In genomic region chr16:1973461-1974156, GRCh38 we compare ENCODE assay signal across 18 cellular contexts. TPM values are rescaled to one million over a fixed set of nuclear protein-coding genes. Genes with fewer than 3 reads are reported as not detected.
DNase-seq lines count a peak whose midpoint lies in the region; ATAC-seq and TF ChIP-seq lines count a peak whose summit lies in the region.
"Had no signal": no experiment of that assay in that cellular context is flagged by ENCODE, and none has a peak within 500 bp of the region (broad histone marks: within the 10 kb centered on the region; RNA-seq: fewer than 3 reads in every experiment).

No MANE protein-coding gene starts in this region.

- peaks cover 4% of the 10 kb centered on the region for H3F3A ChIP-seq in SK-N-SH (replicated peaks; ENCODE audit: insufficient read depth)

- peaks cover 29% of the 10 kb centered on the region for H3K79me2 ChIP-seq in SK-N-SH (ENCODE audit: insufficient read depth)

- DNase-seq in SK-N-SH: no peak
- no peak for DNase-seq in HFFc6
- no peak for DNase-seq in activated T-helper 2 cell treated with anti-CD3 and anti-CD28 coated beads, Interferon-gamma antibody, Interleukin-2, Interleukin-4, amounts not matched to agents 10 μg/mL and 5 μg/mL and 100 μg/mL, durations not matched to agents 14 hours and 24 hours and 36 hours (ENCODE audit: low spot score)
- no peak for DNase-seq in NCI-H345 treated with DMSO at 0.1 percent for 48 hours (lab: John Stamatoyannopoulos, UW; ENCODE audit: unreplicated experiment)
- no peak for DNase-seq in cerebellar cortex (ENCODE audit: low spot score)
- no peak for DNase-seq in stimulated activated naive CD4-positive, alpha-beta T cell (lab: John Stamatoyannopoulos, UW)
- DNase-seq: 8988T; activated B cell treated with CpG ODN at 0.5 μM for 24 hours; central memory CD4-positive, alpha-beta T cell; heart left ventricle; left ventricle myocardium superior; NCI-H146; NCI-H774; tibial artery had no signal

- no peaks in the 10 kb centered on the region for H3K27me3 ChIP-seq in SK-N-SH (ENCODE audit: insufficient read depth)

- TF ChIP-seq RAD21 in SK-N-SH (IDR thresholded peaks at IDR 0.05; ENCODE audit: low read length): no peak

- TF ChIP-seq CTCF in SK-N-SH (IDR thresholded peaks at IDR 0.05): no peak
- TF ChIP-seq CTCF in HFFc6 (IDR thresholded peaks at IDR 0.05): no peak
- no peak for TF ChIP-seq CTCF in nephron (IDR thresholded peaks at IDR 0.05; ENCODE audit: unreplicated experiment in 3 of 3)

- no peak for TF ChIP-seq EP300 in SK-N-SH (IDR thresholded peaks at IDR 0.05; ENCODE audit: borderline replicate concordance in 1 of 2, low read depth in 1 of 2, low read length in 1 of 2)

- H3K4me2 ChIP-seq in SK-N-SH: 0 out of 2 replicates have a peak overlapping the region, but pooled peaks have one; percentile 87

- H3K4me3 ChIP-seq in SK-N-SH (ENCODE audit: low read depth in 2 of 2, low read length in 1 of 2): no peak overlapping the region

- CTCF ChIA-PET in SK-N-SH (lab: Yijun Ruan, JAX): no interaction called here

- peaks cover 7% of the 10 kb centered on the region for H3K36me3 Mint-ChIP-seq in HFFc6 (ENCODE audit: low read depth)
- peaks cover 22% of the 10 kb centered on the region for H3K36me3 Mint-ChIP-seq in activated T-helper 2 cell treated with anti-CD3 and anti-CD28 coated beads, Interferon-gamma antibody, Interleukin-2, Interleukin-4, amounts not matched to agents 10 μg/mL and 5 μg/mL and 100 μg/mL, durations not matched to agents 14 hours and 24 hours and 36 hours (ENCODE audit: low read depth)
- peaks cover 3% of the 10 kb centered on the region for H3K36me3 Mint-ChIP-seq in nephron (ENCODE audit: low read depth)

- POLR2A ChIA-PET in SK-N-SH (lab: Yijun Ruan, JAX): no interaction called here

- no peak overlapping the region for H3K9ac ChIP-seq in SK-N-SH

- H3K27ac Mint-ChIP-seq in HFFc6: no peak overlapping the region
- no peak overlapping the region for H3K27ac Mint-ChIP-seq in activated T-helper 2 cell treated with anti-CD3 and anti-CD28 coated beads, Interferon-gamma antibody, Interleukin-2, Interleukin-4, amounts not matched to agents 10 μg/mL and 5 μg/mL and 100 μg/mL, durations not matched to agents 14 hours and 24 hours and 36 hours
- no peak overlapping the region for H3K27ac Mint-ChIP-seq in nephron

- H3K4me3 Mint-ChIP-seq in HFFc6 (peak overlapping the region; percentile 97; the same call in 1 of the 2 replicates), nephron (peak overlapping the region; percentile 53 to 96 (median 61))
- H3K4me3 Mint-ChIP-seq in activated T-helper 2 cell treated with anti-CD3 and anti-CD28 coated beads, Interferon-gamma antibody, Interleukin-2, Interleukin-4, amounts not matched to agents 10 μg/mL and 5 μg/mL and 100 μg/mL, durations not matched to agents 14 hours and 24 hours and 36 hours (ENCODE audit: low read depth): peak overlapping the region; percentile 21

- H3K9me3 Mint-ChIP-seq in HFFc6 (no peaks in the 10 kb centered on the region), nephron (no peaks in the 10 kb centered on the region)
- H3K9me3 Mint-ChIP-seq in activated T-helper 2 cell treated with anti-CD3 and anti-CD28 coated beads, Interferon-gamma antibody, Interleukin-2, Interleukin-4, amounts not matched to agents 10 μg/mL and 5 μg/mL and 100 μg/mL, durations not matched to agents 14 hours and 24 hours and 36 hours: no peaks in the 10 kb centered on the region
- H3K9me3 Mint-ChIP-seq: activated B cell treated with CpG ODN at 0.5 μM for 24 hours had no signal

- ATAC-seq in SK-N-SH treated with all-trans-retinoic acid at 6 μM for 48 hours: no peak
- ATAC-seq: heart left ventricle, left ventricle myocardium superior had no signal

- H3K27me3 Mint-ChIP-seq in HFFc6 (ENCODE audit: insufficient read depth): no peaks in the 10 kb centered on the region; the same call in 1 of the 2 replicates
- no peaks in the 10 kb centered on the region for H3K27me3 Mint-ChIP-seq in activated T-helper 2 cell treated with anti-CD3 and anti-CD28 coated beads, Interferon-gamma antibody, Interleukin-2, Interleukin-4, amounts not matched to agents 10 μg/mL and 5 μg/mL and 100 μg/mL, durations not matched to agents 14 hours and 24 hours and 36 hours (ENCODE audit: low read depth)
- H3K27me3 Mint-ChIP-seq in nephron (ENCODE audit: low read depth): peaks cover 11% of the 10 kb centered on the region
- H3K27me3 Mint-ChIP-seq: activated B cell treated with CpG ODN at 0.5 μM for 24 hours had no signal

- peaks cover 7 to 46% of the 10 kb centered on the region in 2 experiments for H3K36me3 ChIP-seq in SK-N-SH (replicated peaks in 1 of 2; ENCODE audit: control insufficient read depth in 1 of 2, insufficient read depth in 2 of 2, low read length in 1 of 2)

- no peaks in the 10 kb centered on the region for H3K9me3 ChIP-seq in SK-N-SH
- H3K9me3 ChIP-seq: heart left ventricle, tibial artery had no signal

- no peaks in the 10 kb centered on the region for H4K20me1 ChIP-seq in SK-N-SH (ENCODE audit: insufficient read depth)

- H3K4me1 Mint-ChIP-seq in HFFc6 (ENCODE audit: low read depth) (peaks cover 16% of the 10 kb centered on the region), nephron (peaks cover 14% of the 10 kb centered on the region)
- H3K4me1 Mint-ChIP-seq in activated T-helper 2 cell treated with anti-CD3 and anti-CD28 coated beads, Interferon-gamma antibody, Interleukin-2, Interleukin-4, amounts not matched to agents 10 μg/mL and 5 μg/mL and 100 μg/mL, durations not matched to agents 14 hours and 24 hours and 36 hours (ENCODE audit: low read depth): peaks cover 16% of the 10 kb centered on the region

- H3K4me1 ChIP-seq in SK-N-SH (ENCODE audit: control insufficient read depth in 1 of 2, insufficient read depth in 2 of 2, low read depth in 1 of 2, low read length in 1 of 2): peaks cover 0 to 9% of the 10 kb centered on the region in 2 experiments; a peak in 1 of 4 replicates

- WGBS in SK-N-SH (ENCODE audit: low lambda C conversion rate): 81% methylated on average over 14 of the region's 16 CpGs

- H3K27ac ChIP-seq in SK-N-SH (ENCODE audit: low read depth in 2 of 2, low read length in 1 of 2): no peak overlapping the region
- H3K27ac ChIP-seq: heart left ventricle, tibial artery had no signal

- no peaks in the 10 kb centered on the region for H3K9me2 ChIP-seq in SK-N-SH

- intact Hi-C loops in activated T-helper 2 cell treated with anti-CD3 and anti-CD28 coated beads, Interferon-gamma antibody, Interleukin-2, Interleukin-4, amounts not matched to agents 10 μg/mL and 5 μg/mL and 100 μg/mL, durations not matched to agents 14 hours and 24 hours and 36 hours (cut with micrococcal nuclease): no loop called here

- no peak overlapping the region for H2AFZ ChIP-seq in SK-N-SH (ENCODE audit: low read depth)

TF ChIP-seq in SK-N-SH, 30 proteins besides CTCF, POLR2A, EP300 and RAD21 (continues in another document):
- TF ChIP-seq TAF1 (IDR thresholded peaks at IDR 0.05; ENCODE audit: borderline replicate concordance, low read depth, low read length) (no peak), SMC3 (IDR thresholded peaks at IDR 0.05; ENCODE audit: low read depth, low read length) (no peak)

TF ChIP-seq in SK-N-SH treated with all-trans-retinoic acid at 6 μM for 48 hours, 23 proteins besides CTCF, POLR2A, EP300 and RAD21 (continues in another document):
- TF ChIP-seq TOX (CRISPR knock-in tag; IDR thresholded peaks at IDR 0.05; ENCODE audit: borderline replicate concordance): no peak
- TF ChIP-seq ZC3H10 (CRISPR knock-in tag; IDR thresholded peaks at IDR 0.05): no peak

RNA-seq across cellular contexts. Expression of gene TBL3, which starts 1.8 kb away (rescaled TPM):
- 36.7 and 37.1 TPM in 2 replicates for polyA plus RNA-seq in SK-N-SH (2012; rRNA removed)
- 9.7 and 21.1 TPM in 2 replicates for polyA plus RNA-seq in SK-N-SH (2012; cell fraction: cytosol; rRNA removed)
- 91.7 and 142 TPM in 2 replicates for polyA plus RNA-seq in SK-N-SH (2012; cell fraction: nucleus; rRNA removed)
- 10 to 100 TPM; 42.4 to 47.3 (median 44.1) TPM for total RNA-seq in HFFc6 (2021; fragmentation: NEBNext Ultra II Directional; extraction: Animal tissue kit (Norgen Biotek cat#: 25700))
- 64.2 and 72.5 TPM in 2 replicates for total RNA-seq in activated T-helper 2 cell treated with anti-CD3 and anti-CD28 coated beads, Interferon-gamma antibody, Interleukin-2, Interleukin-4, amounts not matched to agents 10 μg/mL and 5 μg/mL and 100 μg/mL, durations not matched to agents 14 hours and 24 hours and 36 hours

RNA-seq across cellular contexts. Expression of gene RNF151, which starts 7.0 kb away (rescaled TPM):
- 0.07 TPM in 1 of 2 replicates, not detected in the other for polyA plus RNA-seq in SK-N-SH (2012; rRNA removed)
- not detected in 2 replicates for polyA plus RNA-seq in SK-N-SH (2012; cell fraction: cytosol; rRNA removed)
- polyA plus RNA-seq in SK-N-SH (2012; cell fraction: nucleus; rRNA removed): 0.23 and 0.88 TPM in 2 replicates
- total RNA-seq in HFFc6 (2021; fragmentation: NEBNext Ultra II Directional; extraction: Animal tissue kit (Norgen Biotek cat#: 25700)): not detected
- total RNA-seq in activated T-helper 2 cell treated with anti-CD3 and anti-CD28 coated beads, Interferon-gamma antibody, Interleukin-2, Interleukin-4, amounts not matched to agents 10 μg/mL and 5 μg/mL and 100 μg/mL, durations not matched to agents 14 hours and 24 hours and 36 hours: 0.39 TPM in 1 of 2 replicates, not detected in the other
- total RNA-seq: activated B cell treated with CpG ODN at 0.5 μM for 24 hours, epithelial cell of proximal tubule, heart left ventricle, left ventricle myocardium superior had no signal
- polyA plus RNA-seq: heart left ventricle, neural cell had no signal

RNA-seq across cellular contexts. Expression of gene NOXO1, which starts 7.7 kb away (rescaled TPM):
- polyA plus RNA-seq in SK-N-SH (2012; rRNA removed): 0.19 and 0.21 TPM in 2 replicates
- 0.05 TPM in 1 of 2 replicates, not detected in the other for polyA plus RNA-seq in SK-N-SH (2012; cell fraction: cytosol; rRNA removed)
- polyA plus RNA-seq in SK-N-SH (2012; cell fraction: nucleus; rRNA removed): 1.6 and 1.8 TPM in 2 replicates
- total RNA-seq in HFFc6 (2021; fragmentation: NEBNext Ultra II Directional; extraction: Animal tissue kit (Norgen Biotek cat#: 25700)): under 1 TPM in 3 of 6 experiments, not detected in 3; 0.28 to 0.46 (median 0.45) TPM
- total RNA-seq in activated T-helper 2 cell treated with anti-CD3 and anti-CD28 coated beads, Interferon-gamma antibody, Interleukin-2, Interleukin-4, amounts not matched to agents 10 μg/mL and 5 μg/mL and 100 μg/mL, durations not matched to agents 14 hours and 24 hours and 36 hours: 0.21 and 0.23 TPM in 2 replicates
- total RNA-seq: heart left ventricle, left ventricle myocardium superior had no signal

RNA-seq across cellular contexts. Expression of gene RPS2, which starts 9.0 kb away (rescaled TPM):
- 4,622 and 6,384 TPM in 2 replicates for polyA plus RNA-seq in SK-N-SH (2012; rRNA removed)
- polyA plus RNA-seq in SK-N-SH (2012; cell fraction: cytosol; rRNA removed): 3,333 and 4,601 TPM in 2 replicates
- polyA plus RNA-seq in SK-N-SH (2012; cell fraction: nucleus; rRNA removed): 1,948 and 2,502 TPM in 2 replicates
- 1,000 to 10,000 TPM; 2,281 to 2,831 (median 2,477) TPM for total RNA-seq in HFFc6 (2021; fragmentation: NEBNext Ultra II Directional; extraction: Animal tissue kit (Norgen Biotek cat#: 25700))
- total RNA-seq in activated T-helper 2 cell treated with anti-CD3 and anti-CD28 coated beads, Interferon-gamma antibody, Interleukin-2, Interleukin-4, amounts not matched to agents 10 μg/mL and 5 μg/mL and 100 μg/mL, durations not matched to agents 14 hours and 24 hours and 36 hours: 3,560 and 3,687 TPM in 2 replicates

RNA-seq across cellular contexts. Expression of gene GFER, which starts 10.4 kb away (rescaled TPM):
- polyA plus RNA-seq in SK-N-SH (2012; rRNA removed): 13.3 and 20.4 TPM in 2 replicates
- polyA plus RNA-seq in SK-N-SH (2012; cell fraction: cytosol; rRNA removed): 12.2 and 13.2 TPM in 2 replicates
- 20.2 and 20.6 TPM in 2 replicates for polyA plus RNA-seq in SK-N-SH (2012; cell fraction: nucleus; rRNA removed)
- 10 to 100 TPM; 28.8 to 45.5 (median 40.2) TPM for total RNA-seq in HFFc6 (2021; fragmentation: NEBNext Ultra II Directional; extraction: Animal tissue kit (Norgen Biotek cat#: 25700))
- 39.2 and 40.0 TPM in 2 replicates for total RNA-seq in activated T-helper 2 cell treated with anti-CD3 and anti-CD28 coated beads, Interferon-gamma antibody, Interleukin-2, Interleukin-4, amounts not matched to agents 10 μg/mL and 5 μg/mL and 100 μg/mL, durations not matched to agents 14 hours and 24 hours and 36 hours

Comparison
In these comparisons a context has a peak if more than half of its experiments do, and no peak if none do; other contexts are left out.
1. H3K4me3 Mint-ChIP-seq: peak in every context shown above with its lines; median percentile 97 in HFFc6; 61 in nephron; 21 in activated T-helper 2 cell treated with anti-CD3 and anti-CD28 coated beads, Interferon-gamma antibody, Interleukin-2, Interleukin-4, amounts not matched to agents 10 μg/mL and 5 μg/mL and 100 μg/mL, durations not matched to agents 14 hours and 24 hours and 36 hours.